ENCODE assay signal across 14 cellular contexts in the genomic region with DNA sequence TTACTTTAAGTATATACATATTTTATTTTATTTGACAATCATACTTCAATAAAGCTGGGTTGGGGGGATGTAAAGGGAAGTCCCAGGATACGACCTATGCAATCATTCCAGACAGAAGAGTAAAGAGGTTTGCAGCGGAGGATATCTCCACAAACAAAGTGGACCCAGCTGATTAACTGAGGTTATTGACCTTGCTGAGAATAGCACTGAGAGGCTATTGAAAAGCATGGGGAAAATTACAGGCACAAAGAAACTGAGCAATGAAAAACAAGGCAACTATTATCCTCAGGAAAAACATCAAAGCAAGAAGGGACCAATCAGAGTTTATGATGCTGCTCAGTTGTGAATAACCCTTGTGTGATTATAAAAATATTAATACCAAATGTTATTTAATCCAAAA.
"Had no signal": no experiment of that assay in that cellular context is flagged by ENCODE, and none has a peak within 500 bp of the region (broad histone marks: within the 10 kb centered on the region; RNA-seq: fewer than 3 reads in every experiment).

No MANE protein-coding gene starts in this region.

- H3K27ac ChIP-seq: brain microvascular endothelial cell, gastroesophageal sphincter had no signal

- DNase-seq: activated CD4-positive, alpha-beta T cell treated with anti-CD3 and anti-CD28 coated beads, Interleukin-2, amount 50 U/mL, for 4 hours; activated CD4-positive, CD25-positive, alpha-beta regulatory T cell; activated effector memory CD4-positive, alpha-beta T cell treated with Interleukin-2 at 50 U/mL for 16 hours; activated T-cell treated with anti-CD3 and anti-CD28 coated beads, Interleukin-2, amount 50 U/mL, for 24 hours; brain microvascular endothelial cell; cerebellar nuclear complex; kidney glomerular epithelial cell; lower lobe of right lung; naive thymus-derived CD4-positive, alpha-beta T cell; right cardiac atrium; trophoblast cell had no signal

- H3K9me3 ChIP-seq: gastroesophageal sphincter, lower lobe of right lung had no signal

- H3K27me3 ChIP-seq: brain microvascular endothelial cell, gastroesophageal sphincter had no signal

- H3K4me2 ChIP-seq: smooth muscle cell had no signal

- ATAC-seq: gastroesophageal sphincter; naive thymus-derived CD4-positive, alpha-beta T cell; right cardiac atrium; stimulated activated memory B cell treated with anti-CD40 and anti-IgM and Interleukin-4, amounts not matched to agents 10 μg/mL and 1 μg/mL and 100 μg/mL, for 72 hours had no signal

- H3K4me3 ChIP-seq: gastroesophageal sphincter, lower lobe of right lung, smooth muscle cell had no signal

- H3K36me3 ChIP-seq: brain microvascular endothelial cell, gastroesophageal sphincter, lower lobe of right lung had no signal
